1 cellular context compared by ENCODE assay signal in genomic region chr12:1830981-1831930, GRCh38.
TF ChIP-seq lines count a peak whose summit lies in the region.

No MANE protein-coding gene starts in this region.

TF ChIP-seq in HepG2, 621 proteins besides CTCF, POLR2A, EP300 and RAD21 (continued from another document and continues in another):
- peak; percentile 83 for TF ChIP-seq MXD1 (CRISPR knock-in tag; IDR thresholded peaks at IDR 0.05)
- peak; percentile 80; the same call in 1 of the 2 replicates for TF ChIP-seq ZNF607 (CRISPR knock-in tag; IDR thresholded peaks at IDR 0.05; ENCODE audit: borderline replicate concordance)
- TF ChIP-seq PRDM4 (CRISPR knock-in tag; IDR thresholded peaks at IDR 0.05; ENCODE audit: borderline replicate concordance), result no peak; the same call in 1 of the 2 replicates
- no peak for TF ChIP-seq BRF2 (CRISPR knock-in tag; IDR thresholded peaks at IDR 0.05)
- 0 out of 2 replicates have a peak, but pooled peaks have one; percentile 16 for TF ChIP-seq ZFY (CRISPR knock-in tag; IDR thresholded peaks at IDR 0.05)
- no peak for TF ChIP-seq SAFB2 (CRISPR knock-in tag; IDR thresholded peaks at IDR 0.05; ENCODE audit: borderline replicate concordance, low read depth)
- TF ChIP-seq PBX3 (CRISPR knock-in tag; IDR thresholded peaks at IDR 0.05; ENCODE audit: borderline replicate concordance), result 0 out of 2 replicates have a peak, but pooled peaks have one; percentile 73
- no peak for TF ChIP-seq FOSL1 (CRISPR knock-in tag; IDR thresholded peaks at IDR 0.05; ENCODE audit: borderline replicate concordance)
- no peak for TF ChIP-seq FOXJ3 (CRISPR knock-in tag; IDR thresholded peaks at IDR 0.05; ENCODE audit: borderline replicate concordance)
- peak; percentile 42; the same call in 1 of the 2 replicates for TF ChIP-seq ZNF547 (CRISPR knock-in tag; IDR thresholded peaks at IDR 0.05)
- TF ChIP-seq ZMAT3 (CRISPR knock-in tag; conservative IDR thresholded peaks at IDR 0.05), result 0 out of 2 replicates have a peak, but pooled peaks have one; percentile 83
- peak; percentile 88 for TF ChIP-seq HES4 (CRISPR knock-in tag; IDR thresholded peaks at IDR 0.05; ENCODE audit: borderline replicate concordance)
- no peak for TF ChIP-seq ZFP82 (CRISPR knock-in tag; IDR thresholded peaks at IDR 0.05; ENCODE audit: borderline replicate concordance)
- no peak for TF ChIP-seq ZNF432 (CRISPR knock-in tag; IDR thresholded peaks at IDR 0.05; ENCODE audit: borderline replicate concordance)
- TF ChIP-seq PBX2 (CRISPR knock-in tag; IDR thresholded peaks at IDR 0.05), result peak; percentile 75
- TF ChIP-seq ZHX2 (IDR thresholded peaks at IDR 0.05; ENCODE audit: low read depth), result no peak
- TF ChIP-seq ZHX2 (CRISPR knock-in tag; IDR thresholded peaks at IDR 0.05; ENCODE audit: borderline replicate concordance), result peak; percentile 79; the same call in 1 of the 2 replicates
- 0 out of 2 replicates have a peak, but pooled peaks have one; percentile 41 for TF ChIP-seq CCDC6 (CRISPR knock-in tag; IDR thresholded peaks at IDR 0.05)
- TF ChIP-seq CENPBD1 (CRISPR knock-in tag; IDR thresholded peaks at IDR 0.05; ENCODE audit: borderline replicate concordance, low read depth), result no peak
- no peak for TF ChIP-seq SP4 (CRISPR knock-in tag; IDR thresholded peaks at IDR 0.05)
- TF ChIP-seq GATAD2A (CRISPR knock-in tag; IDR thresholded peaks at IDR 0.05), result peak; percentile 53
- peak; percentile 79; the same call in 1 of the 2 replicates for TF ChIP-seq ZFP37 (CRISPR knock-in tag; IDR thresholded peaks at IDR 0.05; ENCODE audit: borderline replicate concordance)
- TF ChIP-seq ZNF468 (CRISPR knock-in tag; IDR thresholded peaks at IDR 0.05), result no peak
- no peak for TF ChIP-seq GLMP (CRISPR knock-in tag; IDR thresholded peaks at IDR 0.05; ENCODE audit: borderline replicate concordance)
- TF ChIP-seq ZNF891 (CRISPR knock-in tag; IDR thresholded peaks at IDR 0.05), result peak; percentile 68; the same call in 1 of the 2 replicates
- TF ChIP-seq UBTF (CRISPR knock-in tag; IDR thresholded peaks at IDR 0.05), result 0 out of 2 replicates have a peak, but pooled peaks have one; percentile 19
- peak; percentile 56; the same call in 1 of the 2 replicates for TF ChIP-seq IRF2 (CRISPR knock-in tag; IDR thresholded peaks at IDR 0.05)
- peak; percentile 78; the same call in 1 of the 2 replicates for TF ChIP-seq LBX2 (CRISPR knock-in tag; IDR thresholded peaks at IDR 0.05; ENCODE audit: borderline replicate concordance)
- TF ChIP-seq CBFB (CRISPR knock-in tag; IDR thresholded peaks at IDR 0.05), result no peak
- no peak for TF ChIP-seq SIX1 (CRISPR knock-in tag; IDR thresholded peaks at IDR 0.05; ENCODE audit: borderline replicate concordance)
- TF ChIP-seq TOPORS (CRISPR knock-in tag; IDR thresholded peaks at IDR 0.05), result no peak
- no peak for TF ChIP-seq CEBPZ (IDR thresholded peaks at IDR 0.05; ENCODE audit: low read length)
- no peak for TF ChIP-seq ZNF34 (CRISPR knock-in tag; IDR thresholded peaks at IDR 0.05; ENCODE audit: borderline replicate concordance)
- no peak for TF ChIP-seq RAD51 (IDR thresholded peaks at IDR 0.05; ENCODE audit: borderline replicate concordance)
- TF ChIP-seq SATB2 (CRISPR knock-in tag; IDR thresholded peaks at IDR 0.05), result peak; percentile 91; the same call in 1 of the 2 replicates
- peak; percentile 86; the same call in 1 of the 2 replicates for TF ChIP-seq ZNF792 (CRISPR knock-in tag; IDR thresholded peaks at IDR 0.05)
- no peak for TF ChIP-seq SMAD9 (CRISPR knock-in tag; IDR thresholded peaks at IDR 0.05)
- TF ChIP-seq ZNF703 (CRISPR knock-in tag; IDR thresholded peaks at IDR 0.05; ENCODE audit: borderline replicate concordance), result no peak
- TF ChIP-seq ZFP36L1 (CRISPR knock-in tag; IDR thresholded peaks at IDR 0.05), result no peak
- peak; percentile 45; the same call in 1 of the 2 replicates for TF ChIP-seq ZNF816 (CRISPR knock-in tag; IDR thresholded peaks at IDR 0.05; ENCODE audit: borderline replicate concordance)
